In genomic region chr1:85824066-85824835, GRCh38 we compare ENCODE assay signal across 17 cellular contexts.
DNase-seq lines count a peak whose midpoint lies in the region; ATAC-seq and TF ChIP-seq lines count a peak whose summit lies in the region.
"Had no signal": no experiment of that assay in that cellular context is flagged by ENCODE, and none has a peak within 500 bp of the region (broad histone marks: within the 10 kb centered on the region; RNA-seq: fewer than 3 reads in every experiment).

No MANE protein-coding gene starts in this region.

- TF ChIP-seq CTCF in MCF 10A (IDR thresholded peaks at IDR 0.05; ENCODE audit: unreplicated experiment) (no peak), Panc1 (IDR thresholded peaks at IDR 0.05) (peak; percentile 45), foreskin keratinocyte (conservative IDR thresholded peaks at IDR 0.05) (peak; percentile 15), upper lobe of right lung (IDR thresholded peaks at IDR 0.05) (no peak)

- POLR2A ChIA-PET in MCF 10A (lab: Yijun Ruan, JAX): no interaction called here
- POLR2A ChIA-PET in Panc1 (lab: Charles Lee): no interaction called here

- CTCF ChIA-PET in MCF 10A (lab: Yijun Ruan, JAX): interaction anchor here (0.7 kb wide), 1 partner anchor 213 kb away, joined by 3 read pairs; no protein-coding TSS in a partner anchor
- CTCF ChIA-PET in Panc1 (lab: Charles Lee): no interaction called here

- H3K9me3 Mint-ChIP-seq in MCF 10A (ENCODE audit: unreplicated experiment): peaks cover under 1% of the 10 kb centered on the region

- H3K36me3 ChIP-seq in Panc1 (ENCODE audit: control insufficient read depth, insufficient read depth, low read length): no peaks in the 10 kb centered on the region
- no peaks in the 10 kb centered on the region for H3K36me3 ChIP-seq in upper lobe of right lung
- H3K36me3 ChIP-seq: SJCRH30 had no signal

- no peaks in the 10 kb centered on the region for H3K4me1 Mint-ChIP-seq in MCF 10A (ENCODE audit: insufficient read depth, unreplicated experiment)

- no peaks in the 10 kb centered on the region for H3K36me3 Mint-ChIP-seq in MCF 10A (ENCODE audit: insufficient read depth, unreplicated experiment)

- peak; percentile 56 for ATAC-seq in Panc1
- no peak for ATAC-seq in foreskin keratinocyte
- peak; percentile 76 for ATAC-seq in upper lobe of right lung
- no peak for ATAC-seq in HG03095 (IDR thresholded peaks at IDR 0.05; ENCODE audit: unreplicated experiment)
- no peak for ATAC-seq in HG03442 (IDR thresholded peaks at IDR 0.05; ENCODE audit: unreplicated experiment)
- ATAC-seq: K562 had no signal

- H3K4me1 ChIP-seq in Panc1 (ENCODE audit: control insufficient read depth, insufficient read depth, low read length): no peaks in the 10 kb centered on the region
- H3K4me1 ChIP-seq in foreskin keratinocyte: no peaks in the 10 kb centered on the region
- H3K4me1 ChIP-seq in upper lobe of right lung: no peaks in the 10 kb centered on the region
- H3K4me1 ChIP-seq: Caco-2, SJCRH30 had no signal

- H3K27ac ChIP-seq in Panc1 (ENCODE audit: low read length) (no peak overlapping the region), foreskin keratinocyte (no peak overlapping the region), upper lobe of right lung (no peak overlapping the region)
- H3K27ac ChIP-seq: C4-2B, HL-60, SJCRH30 had no signal

- no peaks in the 10 kb centered on the region for H3K9me3 ChIP-seq in Panc1 (ENCODE audit: control insufficient read depth, insufficient read depth, low read depth, low read length)
- H3K9me3 ChIP-seq in upper lobe of right lung: no peaks in the 10 kb centered on the region
- H3K9me3 ChIP-seq: Caco-2, SJCRH30 had no signal

- BruUV-seq in MCF 10A (replicated peaks; lab: Mats Ljungman, UMichigan) (no TSS peak), Panc1 (replicated peaks; lab: Mats Ljungman, UMichigan) (no TSS peak)

- in situ Hi-C loops in T47D (cut with HindIII; ENCODE audit: low pct_unique_long_range_greater_than_20kb, low sequenced_read_pairs) (no loop called here), Panc1 (cut with HindIII; ENCODE audit: low pct_unique_long_range_greater_than_20kb, low sequenced_read_pairs) (no loop called here)

- H3K27me3 Mint-ChIP-seq in MCF 10A (ENCODE audit: insufficient read depth, unreplicated experiment): no peaks in the 10 kb centered on the region

- H3K4me3 Mint-ChIP-seq in MCF 10A (ENCODE audit: unreplicated experiment): no peak overlapping the region

- intact Hi-C loops in MCF 10A (cut with micrococcal nuclease) (no loop called here), Panc1 (cut with micrococcal nuclease; ENCODE audit: unreplicated experiment) (no loop called here), upper lobe of right lung (cut with DNase I) (no loop called here)

- H3K27me3 ChIP-seq in Panc1 (ENCODE audit: control insufficient read depth, insufficient read depth, low read length): no peaks in the 10 kb centered on the region
- H3K27me3 ChIP-seq in foreskin keratinocyte: peaks cover 12% of the 10 kb centered on the region
- H3K27me3 ChIP-seq in upper lobe of right lung: no peaks in the 10 kb centered on the region
- H3K27me3 ChIP-seq: SJCRH30 had no signal

- H3K27ac Mint-ChIP-seq in MCF 10A (ENCODE audit: low read depth, unreplicated experiment): no peak overlapping the region

- DNase-seq in T47D (ENCODE audit: low read depth in 1 of 2, low spot score in 1 of 2): peak; percentile 10 to 91
- no peak for DNase-seq in MCF 10A (ENCODE audit: unreplicated experiment)
- DNase-seq in Panc1 (ENCODE audit: low read depth, low spot score): no peak
- no peak for DNase-seq in foreskin keratinocyte
- DNase-seq in upper lobe of right lung: no peak
- no peak for DNase-seq in NCI-H2171 treated with DMSO at 0.1 percent for 48 hours (lab: John Stamatoyannopoulos, UW)
- DNase-seq: HCEC 1CT, NCI-H1092 treated with DMSO at 0.1 percent for 48 hours, NCI-H1694 treated with DMSO at 0.1 percent for 48 hours, NCI-H510A, SJCRH30 had no signal

- H3K4me3 ChIP-seq in Panc1 (ENCODE audit: low read depth in 2 of 2, low read length in 2 of 2): no peak overlapping the region
- H3K4me3 ChIP-seq in upper lobe of right lung: no peak overlapping the region
- H3K4me3 ChIP-seq: K562, SJCRH30 had no signal

Comparison
In these comparisons a context has a peak if more than half of its experiments do, and no peak if none do; other contexts are left out.
1. DNase-seq: peak in T47D (2 of 2); none in MCF 10A (single experiment), Panc1 (single experiment), foreskin keratinocyte (0 of 2), upper lobe of right lung (single experiment) and NCI-H2171 treated with DMSO at 0.1 percent for 48 hours (single experiment).
2. CTCF ChIP-seq: peak in Panc1 (single experiment) and foreskin keratinocyte (single experiment); none in MCF 10A (single experiment) and upper lobe of right lung (single experiment).
3. ATAC-seq: peak in Panc1 (single experiment) and upper lobe of right lung (single experiment); none in foreskin keratinocyte (single experiment), HG03095 (single experiment) and HG03442 (single experiment).